ENCODE assay signal across 10 cellular contexts in the genomic region with DNA sequence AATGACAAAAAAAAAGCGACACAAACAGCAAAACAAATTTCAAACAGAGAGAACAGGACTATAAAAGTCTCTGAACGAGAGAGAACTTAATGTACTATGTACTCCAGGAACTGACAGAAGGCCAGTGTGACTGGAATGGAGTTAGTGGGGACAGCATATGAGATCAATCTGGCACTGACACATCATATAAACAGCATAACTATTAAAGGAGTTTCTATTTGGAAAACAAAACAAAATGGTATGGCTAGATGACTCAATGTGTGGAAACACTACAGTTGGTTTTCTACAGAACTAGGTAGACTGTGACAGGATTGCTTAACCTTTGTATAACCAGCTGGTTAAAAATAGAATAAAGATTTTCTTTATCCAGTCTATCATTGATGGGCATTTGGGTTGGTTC.
DNase-seq lines count a peak whose midpoint lies in the region; ATAC-seq, FAIRE-seq and TF ChIP-seq lines count a peak whose summit lies in the region.
"Had no signal": no experiment of that assay in that cellular context is flagged by ENCODE, and none has a peak within 500 bp of the region (broad histone marks: within the 10 kb centered on the region; RNA-seq: fewer than 3 reads in every experiment).

No MANE protein-coding gene starts in this region.

- TF ChIP-seq CTCF in AG09319 (IDR thresholded peaks at IDR 0.05; ENCODE audit: low read depth, low read length) (no peak), KMS-11 (conservative IDR thresholded peaks at IDR 0.05; ENCODE audit: low read depth, low read length) (no peak), bronchial epithelial cell (IDR thresholded peaks at IDR 0.05; ENCODE audit: insufficient read depth, low read length, severe bottlenecking) (no peak)

- H3K9ac ChIP-seq in KMS-11 (no peak overlapping the region), mesenchymal stem cell (ENCODE audit: low read length) (no peak overlapping the region)

- WGBS in mesenchymal stem cell, result 20% methylated on average over 1 of the region's 2 CpGs

- H2BK120ac ChIP-seq in mesenchymal stem cell (ENCODE audit: low read depth, low read length), result no peak overlapping the region

- H2AFZ ChIP-seq in KMS-11 (ENCODE audit: low read depth) (no peak overlapping the region), mesenchymal stem cell (ENCODE audit: low read depth, low read length) (no peak overlapping the region)

- DNase-seq in AG09319 (ENCODE audit: extremely low read depth, low read depth) (peak; percentile 62), bronchial epithelial cell (ENCODE audit: low read depth) (peak; percentile 56), mesenchymal stem cell (peak; percentile 88), cortex of kidney (lab: John Stamatoyannopoulos, UW) (no peak), NCI-H2227 (lab: John Stamatoyannopoulos, UW; ENCODE audit: unreplicated experiment) (no peak)
- DNase-seq: DND-41, ovary had no signal

- H3K4ac ChIP-seq in mesenchymal stem cell (ENCODE audit: low read depth in 1 of 2, low read length in 2 of 2), result no peak overlapping the region

- H2BK5ac ChIP-seq in mesenchymal stem cell (ENCODE audit: low read depth, low read length, poor library complexity, severe bottlenecking), result no peak overlapping the region

- H3K27ac ChIP-seq in KMS-11 (no peak overlapping the region), mesenchymal stem cell (ENCODE audit: low read length, poor library complexity, severe bottlenecking) (no peak overlapping the region)
- H3K27ac ChIP-seq: ovary had no signal

- H3K23ac ChIP-seq in mesenchymal stem cell (ENCODE audit: low read length in 2 of 2), result no peak overlapping the region

- no peak overlapping the region for H4K91ac ChIP-seq in mesenchymal stem cell (ENCODE audit: low read length)

- H3K18ac ChIP-seq in mesenchymal stem cell (ENCODE audit: low read depth in 1 of 2, low read length in 2 of 2), result no peak overlapping the region

- H3K4me1 ChIP-seq in KMS-11 (ENCODE audit: low read depth, poor library complexity, severe bottlenecking), result peaks cover 89% of the 10 kb centered on the region
- no peaks in the 10 kb centered on the region for H3K4me1 ChIP-seq in mesenchymal stem cell (ENCODE audit: control insufficient read depth, insufficient read depth, low read depth, low read length)

- no peaks in the 10 kb centered on the region for H3K9me3 ChIP-seq in mesenchymal stem cell (ENCODE audit: control insufficient read depth, low read length)
- H3K9me3 ChIP-seq: ovary had no signal

- H2BK15ac ChIP-seq in mesenchymal stem cell (ENCODE audit: low read depth, poor library complexity, severe bottlenecking), result no peak overlapping the region

- H3K4me3 ChIP-seq in KMS-11 (IDR thresholded peaks at IDR 0.05; ENCODE audit: insufficient read depth, low read depth, low read length) (no peak overlapping the region), bronchial epithelial cell (ENCODE audit: low read depth, low read length) (no peak overlapping the region), mesenchymal stem cell (ENCODE audit: insufficient read depth in 1 of 2, low read depth in 1 of 2, low read length in 2 of 2) (no peak overlapping the region)
- H3K4me3 ChIP-seq: ovary had no signal

- H3K79me1 ChIP-seq in mesenchymal stem cell (replicated peaks; ENCODE audit: low read length, poor library complexity, severe bottlenecking), result no peaks in the 10 kb centered on the region

- H4K20me1 ChIP-seq in KMS-11 (ENCODE audit: insufficient read depth), result no peaks in the 10 kb centered on the region

- H3K36me3 ChIP-seq in KMS-11 (ENCODE audit: insufficient read depth) (no peaks in the 10 kb centered on the region), bronchial epithelial cell (ENCODE audit: control insufficient read depth, insufficient read depth, low read length) (no peaks in the 10 kb centered on the region), mesenchymal stem cell (ENCODE audit: control insufficient read depth in 1 of 2, insufficient read depth in 2 of 2, low read depth in 1 of 2, low read length in 2 of 2) (peaks cover 0 to 3% of the 10 kb centered on the region in 2 experiments)
- H3K36me3 ChIP-seq: ovary had no signal

- H3K27me3 ChIP-seq in KMS-11 (ENCODE audit: insufficient read depth, low read depth), result no peaks in the 10 kb centered on the region
- no peaks in the 10 kb centered on the region for H3K27me3 ChIP-seq in bronchial epithelial cell (ENCODE audit: control insufficient read depth, insufficient read depth, low read length)
- H3K27me3 ChIP-seq in mesenchymal stem cell (ENCODE audit: control insufficient read depth in 1 of 2, insufficient read depth in 1 of 2, low read length in 2 of 2), result no peaks in the 10 kb centered on the region
- H3K27me3 ChIP-seq: ovary had no signal

- H2AK5ac ChIP-seq in mesenchymal stem cell (ENCODE audit: low read length, severe bottlenecking), result no peak overlapping the region

- no peak overlapping the region for H2BK12ac ChIP-seq in mesenchymal stem cell (ENCODE audit: low read length in 2 of 2)

- ATAC-seq in GM21447 (IDR thresholded peaks at IDR 0.05; ENCODE audit: unreplicated experiment) (no peak), HG02885 (IDR thresholded peaks at IDR 0.05; ENCODE audit: poor library complexity, unreplicated experiment) (no peak)

- FAIRE-seq in bronchial epithelial cell (lab: Jason Lieb, UNC), result no peak

- no peak overlapping the region for H4K8ac ChIP-seq in mesenchymal stem cell (ENCODE audit: low read length)

- no peak overlapping the region for H3K14ac ChIP-seq in mesenchymal stem cell (ENCODE audit: low read length in 2 of 2)

- peak overlapping the region; percentile 75; the same call in 1 of the 2 replicates for H3K4me2 ChIP-seq in KMS-11
- no peak overlapping the region for H3K4me2 ChIP-seq in mesenchymal stem cell (ENCODE audit: low read length, poor library complexity, severe bottlenecking)

- H3K79me2 ChIP-seq in KMS-11 (ENCODE audit: insufficient read depth, low read depth), result no peaks in the 10 kb centered on the region

Comparison
In these comparisons a context has a peak if more than half of its experiments do, and no peak if none do; other contexts are left out.
1. DNase-seq: peak in AG09319 (single experiment), bronchial epithelial cell (single experiment) and mesenchymal stem cell (single experiment); none in cortex of kidney (single experiment) and NCI-H2227 (single experiment).